In the genomic region with DNA sequence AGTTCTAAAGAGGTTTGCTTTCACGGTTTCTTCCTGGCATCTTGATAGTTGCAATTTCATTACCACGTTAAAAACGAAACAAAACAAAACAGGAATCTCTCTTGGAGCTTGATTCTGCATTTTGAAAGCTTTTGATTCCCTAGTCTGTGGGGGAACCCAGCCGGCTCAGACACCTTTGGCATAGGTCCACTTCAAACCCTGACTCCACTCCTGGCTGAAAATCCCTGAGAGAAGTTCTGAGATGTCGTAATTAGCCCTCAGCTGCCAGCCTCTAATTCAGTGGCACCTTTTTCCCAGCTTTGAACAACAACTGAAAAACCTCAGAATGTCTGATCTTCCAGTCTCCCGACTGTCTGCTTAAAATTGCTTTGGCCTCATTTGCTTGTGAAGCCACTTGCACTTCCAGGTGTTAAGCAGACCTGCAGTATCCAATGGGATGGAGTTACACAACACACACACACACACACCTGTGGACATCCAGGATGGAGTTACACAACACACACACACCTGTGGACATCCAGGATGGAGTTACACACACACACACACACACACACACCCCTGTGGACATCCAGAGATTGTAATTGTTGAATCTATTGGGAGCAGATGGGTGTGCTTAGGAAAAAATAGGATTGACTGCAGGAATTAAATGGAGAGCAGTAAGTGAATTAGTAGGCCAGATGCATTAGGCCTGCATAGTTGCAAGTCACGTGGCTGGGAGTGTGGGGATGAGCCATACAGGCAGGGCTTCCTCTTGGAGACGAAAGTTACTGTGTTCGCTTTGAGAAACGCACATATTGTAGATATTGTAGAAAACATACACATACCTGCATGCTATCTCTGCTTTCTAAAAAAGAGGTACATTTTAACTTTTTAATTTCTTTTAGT, we compare ENCODE assay signal across 22 cellular contexts.
DNase-seq lines count a peak whose midpoint lies in the region; ATAC-seq and TF ChIP-seq lines count a peak whose summit lies in the region.
"Had no signal": no experiment of that assay in that cellular context is flagged by ENCODE, and none has a peak within 500 bp of the region (broad histone marks: within the 10 kb centered on the region; RNA-seq: fewer than 3 reads in every experiment).

No MANE protein-coding gene starts in this region.

- 44 to 46% methylated on average over 10 of the region's 10 CpGs for WGBS in esophagus, 2 donors
- 54 to 71% (median 63%) methylated on average over 10 of the region's 10 CpGs for WGBS in stomach, 5 donors

- H3K36me3 ChIP-seq in HEK293 (ENCODE audit: control insufficient read depth in 2 of 2, insufficient read depth in 1 of 2, low read length in 2 of 2) (peaks cover 0 to 2% of the 10 kb centered on the region in 2 experiments; a peak in 1 of 3 replicates), esophagus (ENCODE audit: control insufficient read depth in 2 of 2, insufficient read depth in 2 of 2, low read length in 1 of 2) (no peaks in the 10 kb centered on the region), stomach (no peaks in the 10 kb centered on the region)
- H3K36me3 ChIP-seq: neutrophil, right lobe of liver had no signal

- no peaks in the 10 kb centered on the region for H3K27me3 ChIP-seq in esophagus (ENCODE audit: control insufficient read depth in 1 of 2, insufficient read depth in 2 of 2, low read length in 2 of 2)
- H3K27me3 ChIP-seq in stomach = no peaks in the 10 kb centered on the region
- H3K27me3 ChIP-seq in foreskin keratinocyte = no peaks in the 10 kb centered on the region
- H3K27me3 ChIP-seq: neutrophil, right lobe of liver had no signal

- peaks cover 15% of the 10 kb centered on the region for H3K27me3 Mint-ChIP-seq in T-helper 17 cell
- H3K27me3 Mint-ChIP-seq: activated CD4-positive, alpha-beta memory T cell treated with anti-CD3 and anti-CD28 coated beads, Interleukin-2, amount 10 ng/mL, durations not matched to agents 7 days and 5 days; central memory CD8-positive, alpha-beta T cell; effector memory CD8-positive, alpha-beta T cell had no signal

- no peak overlapping the region for H3K27ac ChIP-seq in HEK293 (ENCODE audit: extremely low read depth, low read depth, low read length)
- peak overlapping the region; percentile 28 to 45 for H3K27ac ChIP-seq in esophagus (ENCODE audit: low read depth in 2 of 2, low read length in 1 of 2)
- H3K27ac ChIP-seq in stomach = peak overlapping the region in 3 of 5 donors; percentile 37 to 67 (median 41)
- no peak overlapping the region for H3K27ac ChIP-seq in foreskin keratinocyte
- H3K27ac ChIP-seq: neutrophil, right lobe of liver had no signal

- TF ChIP-seq CTCF in HEK293 (tag by site-specific recombination; IDR thresholded peaks at IDR 0.05) (no peak), stomach (IDR thresholded peaks at IDR 0.05) (no peak), foreskin keratinocyte (conservative IDR thresholded peaks at IDR 0.05) (no peak)

- H3K27ac Mint-ChIP-seq in T-helper 17 cell = peak overlapping the region; percentile 41
- H3K27ac Mint-ChIP-seq: activated CD4-positive, alpha-beta memory T cell treated with anti-CD3 and anti-CD28 coated beads, Interleukin-2, amount 10 ng/mL, durations not matched to agents 7 days and 5 days; activated T-cell treated with anti-CD3 and anti-CD28 coated beads, Interleukin-2, amount 50 U/mL, for 72 hours; effector memory CD8-positive, alpha-beta T cell; mesothelial cell of epicardium had no signal

- TF ChIP-seq EP300 in stomach (IDR thresholded peaks at IDR 0.05) = no peak

- H3K4me1 Mint-ChIP-seq in T-helper 17 cell = peaks cover 10% of the 10 kb centered on the region

- intact Hi-C loops in stomach (cut with DNase I; ENCODE audit: low total_unique reads) = no loop called here

- POLR2A ChIA-PET in HEK293 (lab: Yijun Ruan, JAX) = no interaction called here

- TF ChIP-seq POLR2A in stomach (IDR thresholded peaks at IDR 0.05) = no peak

- CTCF ChIA-PET in HEK293 (lab: Yijun Ruan, JAX) = interaction anchor here (0.7 to 1.5 kb wide), 3 partner anchors 13 to 145 kb away, joined by 3 to 5 read pairs (median 5); no protein-coding TSS in a partner anchor

- no peaks in the 10 kb centered on the region for H3K9me3 ChIP-seq in HEK293 (ENCODE audit: control insufficient read depth, insufficient read depth, low read depth, low read length)
- H3K9me3 ChIP-seq in T-helper 17 cell (ENCODE audit: control insufficient read depth, low read length, poor library complexity, severe bottlenecking) = no peaks in the 10 kb centered on the region
- no peaks in the 10 kb centered on the region for H3K9me3 ChIP-seq in esophagus (ENCODE audit: control insufficient read depth in 2 of 2, insufficient read depth in 1 of 2, low read depth in 1 of 2, low read length in 1 of 2)
- no peaks in the 10 kb centered on the region for H3K9me3 ChIP-seq in stomach
- H3K9me3 ChIP-seq: neutrophil, right lobe of liver had no signal

- DNase-seq in T-helper 17 cell = no peak
- no peak for DNase-seq in stomach
- no peak for DNase-seq in iPS-NIHi11 (ENCODE audit: low spot score)
- no peak for DNase-seq in foreskin keratinocyte
- DNase-seq: activated CD4-positive, alpha-beta memory T cell treated with anti-CD3 and anti-CD28 coated beads, Interleukin-2, amount 10 ng/mL, durations not matched to agents 7 days and 5 days; activated T-cell treated with anti-CD3 and anti-CD28 coated beads, Interleukin-2, amount 50 U/mL, for 72 hours; effector memory CD8-positive, alpha-beta T cell; H7; KBM-7; kidney glomerular epithelial cell; NCI-H1105; NCI-H2107; right lobe of liver; RPMI8226; stimulated activated CD4-positive, alpha-beta T cell treated with anti-CD3 and anti-CD28 coated beads, Interleukin-1b, Interleukin-23, amount 100 ng/mL, for 48 hours; SW 1271 had no signal

- H3K4me3 Mint-ChIP-seq in T-helper 17 cell = no peak overlapping the region
- H3K4me3 Mint-ChIP-seq: activated CD4-positive, alpha-beta memory T cell treated with anti-CD3 and anti-CD28 coated beads, Interleukin-2, amount 10 ng/mL, durations not matched to agents 7 days and 5 days; central memory CD8-positive, alpha-beta T cell; effector memory CD8-positive, alpha-beta T cell; mesothelial cell of epicardium had no signal

- H3K4me1 ChIP-seq in HEK293 (ENCODE audit: control insufficient read depth, insufficient read depth, low read length) (peaks cover 12% of the 10 kb centered on the region), esophagus (ENCODE audit: control insufficient read depth in 2 of 2, insufficient read depth in 2 of 2, low read length in 1 of 2) (peaks cover 0 to 1% of the 10 kb centered on the region in 2 donors), stomach (peaks cover 0 to 29% (median 7%) of the 10 kb centered on the region in 4 donors), foreskin keratinocyte (no peaks in the 10 kb centered on the region)
- H3K4me1 ChIP-seq: right lobe of liver had no signal

- peaks cover 2% of the 10 kb centered on the region for H3K36me3 Mint-ChIP-seq in T-helper 17 cell (ENCODE audit: low read depth)
- H3K36me3 Mint-ChIP-seq: mesothelial cell of epicardium had no signal

- ATAC-seq in T-helper 17 cell (no peak), GM19452 (IDR thresholded peaks at IDR 0.05; ENCODE audit: unreplicated experiment) (no peak), foreskin keratinocyte (no peak)
- ATAC-seq: activated T-cell treated with anti-CD3 and anti-CD28 coated beads, Interleukin-2, amount 50 U/mL, for 72 hours; effector memory CD8-positive, alpha-beta T cell had no signal

- H3K4me3 ChIP-seq in HEK293 (ENCODE audit: low read depth, low read length) = no peak overlapping the region
- no peak overlapping the region for H3K4me3 ChIP-seq in esophagus (ENCODE audit: low read depth in 1 of 2, low read length in 2 of 2)
- H3K4me3 ChIP-seq in stomach = no peak overlapping the region
- H3K4me3 ChIP-seq: right lobe of liver had no signal

TF ChIP-seq in HEK293, 187 proteins besides CTCF, POLR2A, EP300 and RAD21:
- no peak for TF ChIP-seq HOXC10 (CRISPR knock-in tag; IDR thresholded peaks at IDR 0.05)
- peak; percentile 62 for TF ChIP-seq SCRT1 (tag by site-specific recombination; IDR thresholded peaks at IDR 0.05; ENCODE audit: borderline replicate concordance)
- TF ChIP-seq, protein P1, sequence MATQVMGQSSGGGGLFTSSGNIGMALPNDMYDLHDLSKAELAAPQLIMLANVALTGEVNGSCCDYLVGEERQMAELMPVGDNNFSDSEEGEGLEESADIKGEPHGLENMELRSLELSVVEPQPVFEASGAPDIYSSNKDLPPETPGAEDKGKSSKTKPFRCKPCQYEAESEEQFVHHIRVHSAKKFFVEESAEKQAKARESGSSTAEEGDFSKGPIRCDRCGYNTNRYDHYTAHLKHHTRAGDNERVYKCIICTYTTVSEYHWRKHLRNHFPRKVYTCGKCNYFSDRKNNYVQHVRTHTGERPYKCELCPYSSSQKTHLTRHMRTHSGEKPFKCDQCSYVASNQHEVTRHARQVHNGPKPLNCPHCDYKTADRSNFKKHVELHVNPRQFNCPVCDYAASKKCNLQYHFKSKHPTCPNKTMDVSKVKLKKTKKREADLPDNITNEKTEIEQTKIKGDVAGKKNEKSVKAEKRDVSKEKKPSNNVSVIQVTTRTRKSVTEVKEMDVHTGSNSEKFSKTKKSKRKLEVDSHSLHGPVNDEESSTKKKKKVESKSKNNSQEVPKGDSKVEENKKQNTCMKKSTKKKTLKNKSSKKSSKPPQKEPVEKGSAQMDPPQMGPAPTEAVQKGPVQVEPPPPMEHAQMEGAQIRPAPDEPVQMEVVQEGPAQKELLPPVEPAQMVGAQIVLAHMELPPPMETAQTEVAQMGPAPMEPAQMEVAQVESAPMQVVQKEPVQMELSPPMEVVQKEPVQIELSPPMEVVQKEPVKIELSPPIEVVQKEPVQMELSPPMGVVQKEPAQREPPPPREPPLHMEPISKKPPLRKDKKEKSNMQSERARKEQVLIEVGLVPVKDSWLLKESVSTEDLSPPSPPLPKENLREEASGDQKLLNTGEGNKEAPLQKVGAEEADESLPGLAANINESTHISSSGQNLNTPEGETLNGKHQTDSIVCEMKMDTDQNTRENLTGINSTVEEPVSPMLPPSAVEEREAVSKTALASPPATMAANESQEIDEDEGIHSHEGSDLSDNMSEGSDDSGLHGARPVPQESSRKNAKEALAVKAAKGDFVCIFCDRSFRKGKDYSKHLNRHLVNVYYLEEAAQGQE (tag by site-specific recombination; IDR thresholded peaks at IDR 0.05) = no peak
- peak; percentile 74 for TF ChIP-seq SCRT2 (tag by site-specific recombination; IDR thresholded peaks at IDR 0.05)
- no peak for TF ChIP-seq ZNF146 (tag by site-specific recombination; IDR thresholded peaks at IDR 0.05)

Comparison
In these comparisons a context has a peak if more than half of its experiments do, and no peak if none do; other contexts are left out.
1. H3K27ac ChIP-seq: peak in esophagus (2 of 2) and stomach (3 of 5); none in HEK293 (single experiment) and foreskin keratinocyte (single experiment).